Comparison of ENCODE assay signal across 1 cellular context in genomic region chr5:76582252-76583162, GRCh38.
TF ChIP-seq lines count a peak whose summit lies in the region.

No MANE protein-coding gene starts in this region.

TF ChIP-seq in GM12878, 131 proteins besides CTCF, POLR2A, EP300 and RAD21 (continued from another document):
- TF ChIP-seq, protein P1, sequence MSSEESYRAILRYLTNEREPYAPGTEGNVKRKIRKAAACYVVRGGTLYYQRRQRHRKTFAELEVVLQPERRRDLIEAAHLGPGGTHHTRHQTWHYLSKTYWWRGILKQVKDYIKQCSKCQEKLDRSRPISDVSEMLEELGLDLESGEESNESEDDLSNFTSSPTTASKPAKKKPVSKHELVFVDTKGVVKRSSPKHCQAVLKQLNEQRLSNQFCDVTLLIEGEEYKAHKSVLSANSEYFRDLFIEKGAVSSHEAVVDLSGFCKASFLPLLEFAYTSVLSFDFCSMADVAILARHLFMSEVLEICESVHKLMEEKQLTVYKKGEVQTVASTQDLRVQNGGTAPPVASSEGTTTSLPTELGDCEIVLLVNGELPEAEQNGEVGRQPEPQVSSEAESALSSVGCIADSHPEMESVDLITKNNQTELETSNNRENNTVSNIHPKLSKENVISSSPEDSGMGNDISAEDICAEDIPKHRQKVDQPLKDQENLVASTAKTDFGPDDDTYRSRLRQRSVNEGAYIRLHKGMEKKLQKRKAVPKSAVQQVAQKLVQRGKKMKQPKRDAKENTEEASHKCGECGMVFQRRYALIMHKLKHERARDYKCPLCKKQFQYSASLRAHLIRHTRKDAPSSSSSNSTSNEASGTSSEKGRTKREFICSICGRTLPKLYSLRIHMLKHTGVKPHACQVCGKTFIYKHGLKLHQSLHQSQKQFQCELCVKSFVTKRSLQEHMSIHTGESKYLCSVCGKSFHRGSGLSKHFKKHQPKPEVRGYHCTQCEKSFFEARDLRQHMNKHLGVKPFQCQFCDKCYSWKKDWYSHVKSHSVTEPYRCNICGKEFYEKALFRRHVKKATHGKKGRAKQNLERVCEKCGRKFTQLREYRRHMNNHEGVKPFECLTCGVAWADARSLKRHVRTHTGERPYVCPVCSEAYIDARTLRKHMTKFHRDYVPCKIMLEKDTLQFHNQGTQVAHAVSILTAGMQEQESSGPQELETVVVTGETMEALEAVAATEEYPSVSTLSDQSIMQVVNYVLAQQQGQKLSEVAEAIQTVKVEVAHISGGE (CRISPR knock-in tag; IDR thresholded peaks at IDR 0.05) = no peak
- TF ChIP-seq PML (IDR thresholded peaks at IDR 0.05; ENCODE audit: low read length) (no peak), SKIL (IDR thresholded peaks at IDR 0.05; ENCODE audit: low read depth, poor library complexity, severe bottlenecking) (peak; percentile 78), CBFB (IDR thresholded peaks at IDR 0.05; ENCODE audit: low read depth) (peak; percentile 76), BMI1 (IDR thresholded peaks at IDR 0.05; ENCODE audit: borderline replicate concordance) (peak; percentile 52; the same call in 1 of the 2 replicates), POU2F2 (IDR thresholded peaks at IDR 0.05; ENCODE audit: borderline replicate concordance, low read depth, low read length) (peak; percentile 60; the same call in 1 of the 3 replicates), NR2C2 (IDR thresholded peaks at IDR 0.05; ENCODE audit: borderline replicate concordance, control insufficient read depth, insufficient read length, low read depth) (no peak), ZNF687 (IDR thresholded peaks at IDR 0.05) (0 out of 2 replicates have a peak, but pooled peaks have one; percentile 62), MXI1 (IDR thresholded peaks at IDR 0.05; ENCODE audit: low read depth, low read length) (no peak), STAT3 (IDR thresholded peaks at IDR 0.05; ENCODE audit: low read depth, low read length) (0 out of 2 replicates have a peak, but pooled peaks have one; percentile 82)
- TF ChIP-seq, protein P2, sequence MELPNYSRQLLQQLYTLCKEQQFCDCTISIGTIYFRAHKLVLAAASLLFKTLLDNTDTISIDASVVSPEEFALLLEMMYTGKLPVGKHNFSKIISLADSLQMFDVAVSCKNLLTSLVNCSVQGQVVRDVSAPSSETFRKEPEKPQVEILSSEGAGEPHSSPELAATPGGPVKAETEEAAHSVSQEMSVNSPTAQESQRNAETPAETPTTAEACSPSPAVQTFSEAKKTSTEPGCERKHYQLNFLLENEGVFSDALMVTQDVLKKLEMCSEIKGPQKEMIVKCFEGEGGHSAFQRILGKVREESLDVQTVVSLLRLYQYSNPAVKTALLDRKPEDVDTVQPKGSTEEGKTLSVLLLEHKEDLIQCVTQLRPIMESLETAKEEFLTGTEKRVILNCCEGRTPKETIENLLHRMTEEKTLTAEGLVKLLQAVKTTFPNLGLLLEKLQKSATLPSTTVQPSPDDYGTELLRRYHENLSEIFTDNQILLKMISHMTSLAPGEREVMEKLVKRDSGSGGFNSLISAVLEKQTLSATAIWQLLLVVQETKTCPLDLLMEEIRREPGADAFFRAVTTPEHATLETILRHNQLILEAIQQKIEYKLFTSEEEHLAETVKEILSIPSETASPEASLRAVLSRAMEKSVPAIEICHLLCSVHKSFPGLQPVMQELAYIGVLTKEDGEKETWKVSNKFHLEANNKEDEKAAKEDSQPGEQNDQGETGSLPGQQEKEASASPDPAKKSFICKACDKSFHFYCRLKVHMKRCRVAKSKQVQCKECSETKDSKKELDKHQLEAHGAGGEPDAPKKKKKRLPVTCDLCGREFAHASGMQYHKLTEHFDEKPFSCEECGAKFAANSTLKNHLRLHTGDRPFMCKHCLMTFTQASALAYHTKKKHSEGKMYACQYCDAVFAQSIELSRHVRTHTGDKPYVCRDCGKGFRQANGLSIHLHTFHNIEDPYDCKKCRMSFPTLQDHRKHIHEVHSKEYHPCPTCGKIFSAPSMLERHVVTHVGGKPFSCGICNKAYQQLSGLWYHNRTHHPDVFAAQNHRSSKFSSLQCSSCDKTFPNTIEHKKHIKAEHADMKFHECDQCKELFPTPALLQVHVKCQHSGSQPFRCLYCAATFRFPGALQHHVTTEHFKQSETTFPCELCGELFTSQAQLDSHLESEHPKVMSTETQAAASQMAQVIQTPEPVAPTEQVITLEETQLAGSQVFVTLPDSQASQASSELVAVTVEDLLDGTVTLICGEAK (IDR thresholded peaks at IDR 0.05; ENCODE audit: borderline replicate concordance) = 0 out of 2 replicates have a peak, but pooled peaks have one; percentile 33
